ENCODE assay signal across 2 cellular contexts in genomic region chr17:43528319-43528987, GRCh38.
TF ChIP-seq lines count a peak whose summit lies in the region.

No MANE protein-coding gene starts in this region.

TF ChIP-seq in GM23338, 12 proteins besides CTCF, POLR2A, EP300 and RAD21:
- TF ChIP-seq ZNF462 (CRISPR knock-in tag; IDR thresholded peaks at IDR 0.05) (no peak), STAT1 (IDR thresholded peaks at IDR 0.05; ENCODE audit: unreplicated experiment) (no peak)

TF ChIP-seq in WTC11, 78 proteins besides CTCF, POLR2A, EP300 and RAD21 (continued from another document):
- TF ChIP-seq AR (CRISPR knock-in tag; IDR thresholded peaks at IDR 0.05) (no peak), JUN (CRISPR knock-in tag; IDR thresholded peaks at IDR 0.05) (no peak), ATF1 (CRISPR knock-in tag; IDR thresholded peaks at IDR 0.05) (no peak), CREM (CRISPR knock-in tag; IDR thresholded peaks at IDR 0.05) (no peak), ZMAT4 (CRISPR knock-in tag; IDR thresholded peaks at IDR 0.05) (no peak; the same call in 1 of the 2 replicates), ZNF281 (CRISPR knock-in tag; IDR thresholded peaks at IDR 0.05) (no peak), ZNF121 (CRISPR knock-in tag; IDR thresholded peaks at IDR 0.05) (no peak), KAT7 (CRISPR knock-in tag; IDR thresholded peaks at IDR 0.05; ENCODE audit: borderline replicate concordance) (no peak)
